2 cellular contexts compared by ENCODE assay signal in genomic region chr2:227826563-227826962, GRCh38.
TF ChIP-seq lines count a peak whose summit lies in the region.

No MANE protein-coding gene starts in this region.

TF ChIP-seq in SK-N-SH, 30 proteins besides CTCF, POLR2A, EP300 and RAD21 (continued from another document):
- TF ChIP-seq ZBTB33 (IDR thresholded peaks at IDR 0.05; ENCODE audit: borderline replicate concordance, low read depth) (no peak), SIN3A (IDR thresholded peaks at IDR 0.05; ENCODE audit: borderline replicate concordance, low read depth, low read length) (no peak), EZH2phosphoT487 (IDR thresholded peaks at IDR 0.05; ENCODE audit: borderline replicate concordance, low read depth) (no peak), MXI1 (IDR thresholded peaks at IDR 0.05; ENCODE audit: low read depth, low read length) (no peak), PBX3 (IDR thresholded peaks at IDR 0.05) (no peak), SMC3 (IDR thresholded peaks at IDR 0.05; ENCODE audit: low read depth, low read length) (no peak), ELF1 (IDR thresholded peaks at IDR 0.05) (no peak)
TF ChIP-seq in SK-N-SH: peak in this region for 0.

TF ChIP-seq in SK-N-SH treated with all-trans-retinoic acid at 6 μM for 48 hours, 23 proteins besides CTCF, POLR2A, EP300 and RAD21:
- no peak for TF ChIP-seq TSHZ2 (CRISPR knock-in tag; IDR thresholded peaks at IDR 0.05)
- no peak for TF ChIP-seq GLIS3 (CRISPR knock-in tag; IDR thresholded peaks at IDR 0.05)
- no peak for TF ChIP-seq CREB5 (CRISPR knock-in tag; IDR thresholded peaks at IDR 0.05; ENCODE audit: low read depth)
- TF ChIP-seq ARNTL (CRISPR knock-in tag; IDR thresholded peaks at IDR 0.05; ENCODE audit: borderline replicate concordance, low read depth), result no peak
- TF ChIP-seq ZFP30 (CRISPR knock-in tag; IDR thresholded peaks at IDR 0.05), result no peak
- TF ChIP-seq CSRNP3 (CRISPR knock-in tag; IDR thresholded peaks at IDR 0.05), result no peak
- TF ChIP-seq OSR1 (CRISPR knock-in tag; IDR thresholded peaks at IDR 0.05), result no peak
- no peak for TF ChIP-seq RARB (CRISPR knock-in tag; IDR thresholded peaks at IDR 0.05)
- TF ChIP-seq CSDC2 (CRISPR knock-in tag; IDR thresholded peaks at IDR 0.05), result no peak
- TF ChIP-seq ISL1 (CRISPR knock-in tag; IDR thresholded peaks at IDR 0.05), result no peak
- no peak for TF ChIP-seq TOX (CRISPR knock-in tag; IDR thresholded peaks at IDR 0.05; ENCODE audit: borderline replicate concordance)
- TF ChIP-seq PATZ1 (CRISPR knock-in tag; IDR thresholded peaks at IDR 0.05; ENCODE audit: borderline replicate concordance), result no peak
- TF ChIP-seq ESRRG (CRISPR knock-in tag; IDR thresholded peaks at IDR 0.05), result no peak
- TF ChIP-seq BACH2 (CRISPR knock-in tag; IDR thresholded peaks at IDR 0.05; ENCODE audit: borderline replicate concordance), result no peak
TF ChIP-seq in SK-N-SH treated with all-trans-retinoic acid at 6 μM for 48 hours: peak in this region for 0.
